ENCODE assay signal across 16 cellular contexts in genomic region chr11:134939046-134939445, GRCh38.
"Had no signal": no experiment of that assay in that cellular context is flagged by ENCODE, and none has a peak within 500 bp of the region (broad histone marks: within the 10 kb centered on the region; RNA-seq: fewer than 3 reads in every experiment).

No MANE protein-coding gene starts in this region.

- H3K4me3 Mint-ChIP-seq: activated naive CD4-positive, alpha-beta T cell treated with anti-CD3 and anti-CD28 coated beads, Interleukin-2, amount 50 U/mL, for 24 hours; natural killer cell had no signal

- H3K4me3 ChIP-seq: ascending aorta, gastrocnemius medialis, heart left ventricle had no signal

- H3K9me3 Mint-ChIP-seq: activated naive CD4-positive, alpha-beta T cell treated with anti-CD3 and anti-CD28 coated beads, Interleukin-2, amount 50 U/mL, for 24 hours; natural killer cell had no signal

- DNase-seq: activated CD4-positive, CD25-positive, alpha-beta regulatory T cell treated with anti-CD3 and anti-CD28 coated beads, Interleukin-2, amount 50 U/mL, for 72 hours; activated gamma-delta T cell; cortex of kidney; effector CD4-positive, alpha-beta T cell; gastrocnemius medialis; heart left ventricle; kidney glomerular epithelial cell; mesendoderm; natural killer cell; stimulated activated naive CD4-positive, alpha-beta T cell; T1000 had no signal

- H3K36me3 Mint-ChIP-seq: activated naive CD4-positive, alpha-beta T cell treated with anti-CD3 and anti-CD28 coated beads, Interleukin-2, amount 50 U/mL, for 24 hours; natural killer cell had no signal

- H3K4me1 Mint-ChIP-seq: activated naive CD4-positive, alpha-beta T cell treated with anti-CD3 and anti-CD28 coated beads, Interleukin-2, amount 50 U/mL, for 24 hours; natural killer cell had no signal

- H3K27ac ChIP-seq: ascending aorta, gastrocnemius medialis, heart left ventricle, VCaP had no signal

- FAIRE-seq: urothelium cell line had no signal

- H3K9me3 ChIP-seq: ascending aorta, gastrocnemius medialis, heart left ventricle had no signal

- H3K36me3 ChIP-seq: ascending aorta, gastrocnemius medialis, heart left ventricle had no signal

- H3K4me1 ChIP-seq: ascending aorta, gastrocnemius medialis had no signal

- H3K27me3 ChIP-seq: ascending aorta, gastrocnemius medialis, heart left ventricle had no signal

- H3K27ac Mint-ChIP-seq: activated naive CD4-positive, alpha-beta T cell treated with anti-CD3 and anti-CD28 coated beads, Interleukin-2, amount 50 U/mL, for 24 hours; natural killer cell had no signal

- ATAC-seq: esophagus mucosa, gastrocnemius medialis, natural killer cell had no signal
